Comparison of ENCODE assay signal across 20 cellular contexts in the genomic region with DNA sequence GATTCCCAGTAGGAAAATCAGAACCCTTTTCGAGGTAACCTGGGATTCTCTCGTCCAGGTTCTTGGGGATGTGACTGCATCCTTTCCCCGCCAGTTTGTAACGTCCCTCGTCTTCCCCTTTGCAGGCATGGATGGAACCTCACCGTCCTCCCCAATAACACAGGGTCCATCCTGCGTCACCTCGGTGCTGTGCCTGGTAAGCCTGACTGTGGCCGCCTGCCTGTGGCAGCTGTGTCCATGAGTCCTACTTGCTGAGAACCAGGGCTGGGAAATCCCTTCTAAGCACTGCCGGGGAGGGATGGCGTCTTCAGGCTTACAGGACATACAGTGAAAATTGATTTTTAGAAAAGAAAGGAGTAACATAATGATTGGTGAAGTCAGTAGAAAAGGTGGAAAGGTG.
A peak's percentile ranks its signal among the peaks of the same experiment; 100 is the strongest.
DNase-seq lines count a peak whose midpoint lies in the region; ATAC-seq and TF ChIP-seq lines count a peak whose summit lies in the region.
"Had no signal": no experiment of that assay in that cellular context is flagged by ENCODE, and none has a peak within 500 bp of the region (broad histone marks: within the 10 kb centered on the region; RNA-seq: fewer than 3 reads in every experiment).

No MANE protein-coding gene starts in this region.

- no peaks in the 10 kb centered on the region for H3K9me3 ChIP-seq in neural progenitor cell (ENCODE audit: low read depth)
- H3K9me3 ChIP-seq: ovary, SJSA1 had no signal

- TF ChIP-seq CTCF in natural killer cell (IDR thresholded peaks at IDR 0.05) = no peak
- TF ChIP-seq CTCF in neural progenitor cell (IDR thresholded peaks at IDR 0.05) = no peak

- H3K9me3 Mint-ChIP-seq in natural killer cell (no peaks in the 10 kb centered on the region), neural progenitor cell (no peaks in the 10 kb centered on the region)
- H3K9me3 Mint-ChIP-seq in natural killer cell treated with Interleukin-12 subunit alpha and Interleukin-12 subunit beta and Interleukin-15 and Interleukin-18, amount 100 ng/mL, for 72 hours = no peaks in the 10 kb centered on the region

- no peaks in the 10 kb centered on the region for H3K36me3 ChIP-seq in neural progenitor cell
- H3K36me3 ChIP-seq: ovary had no signal

- no peaks in the 10 kb centered on the region for H3K4me1 ChIP-seq in neural progenitor cell

- H3K27me3 Mint-ChIP-seq in natural killer cell (ENCODE audit: low read depth in 2 of 2) (no peaks in the 10 kb centered on the region), neural progenitor cell (ENCODE audit: insufficient read depth, low read depth) (peaks cover 7% of the 10 kb centered on the region)
- H3K27me3 Mint-ChIP-seq in natural killer cell treated with Interleukin-12 subunit alpha and Interleukin-12 subunit beta and Interleukin-15 and Interleukin-18, amount 100 ng/mL, for 72 hours = no peaks in the 10 kb centered on the region
- H3K27me3 Mint-ChIP-seq: naive thymus-derived CD4-positive, alpha-beta T cell had no signal

- peaks cover 55 to 70% of the 10 kb centered on the region in 2 donors for H3K4me1 Mint-ChIP-seq in natural killer cell
- H3K4me1 Mint-ChIP-seq in natural killer cell treated with Interleukin-12 subunit alpha and Interleukin-12 subunit beta and Interleukin-15 and Interleukin-18, amount 100 ng/mL, for 72 hours (ENCODE audit: low read depth in 2 of 2) = peaks cover 32 to 53% of the 10 kb centered on the region in 2 donors
- H3K4me1 Mint-ChIP-seq in neural progenitor cell = peaks cover 9% of the 10 kb centered on the region

- H3K27ac Mint-ChIP-seq in natural killer cell (peak overlapping the region; percentile 70 to 71), neural progenitor cell (peak overlapping the region; percentile 58)
- H3K27ac Mint-ChIP-seq in natural killer cell treated with Interleukin-12 subunit alpha and Interleukin-12 subunit beta and Interleukin-15 and Interleukin-18, amount 100 ng/mL, for 72 hours = no peak overlapping the region

- no peak overlapping the region for H3K4me3 ChIP-seq in neural progenitor cell
- H3K4me3 ChIP-seq: ovary, SJSA1 had no signal

- no peaks in the 10 kb centered on the region for H3K79me2 ChIP-seq in neural progenitor cell (ENCODE audit: low read depth)

- H2AFZ ChIP-seq in neural progenitor cell (replicated peaks) = no peak overlapping the region

- DNase-seq in activated CD4-positive, CD25-positive, alpha-beta regulatory T cell treated with anti-CD3 and anti-CD28 coated beads, Interleukin-2, amount 50 U/mL, for 72 hours = peak; percentile 24
- DNase-seq in natural killer cell = no peak
- DNase-seq in natural killer cell treated with Interleukin-12 subunit alpha and Interleukin-12 subunit beta and Interleukin-15 and Interleukin-18, amount 100 ng/mL, for 72 hours (ENCODE audit: low spot score) = no peak
- no peak for DNase-seq in neural progenitor cell (ENCODE audit: low spot score)
- DNase-seq in UCSD-AML1 (lab: John Stamatoyannopoulos, UW; ENCODE audit: unreplicated experiment) = no peak
- no peak for DNase-seq in stimulated activated naive CD8-positive, alpha-beta T cell treated with anti-CD3 and anti-CD28 coated beads, Interleukin-15, Interleukin-2, amounts not matched to agents 100 U/mL and 50 U/mL, for 24 hours
- DNase-seq: activated CD4-positive, alpha-beta T cell treated with anti-CD3 and anti-CD28 coated beads for 4 hours; activated gamma-delta T cell; effector CD4-positive, alpha-beta T cell; midbrain; naive thymus-derived CD4-positive, alpha-beta T cell; NCI-H1436; NCI-H774; ovary; stimulated activated CD4-positive, alpha-beta T cell treated with anti-CD3 and anti-CD28 coated beads, Interleukin-2, amount 100 ng/mL, for 48 hours; T-helper 1 cell had no signal

- no peaks in the 10 kb centered on the region for H3F3A ChIP-seq in neural progenitor cell (ENCODE audit: low read depth)

- H3K4me3 Mint-ChIP-seq in natural killer cell (peak overlapping the region; percentile 42), neural progenitor cell (no peak overlapping the region)
- H3K4me3 Mint-ChIP-seq in natural killer cell treated with Interleukin-12 subunit alpha and Interleukin-12 subunit beta and Interleukin-15 and Interleukin-18, amount 100 ng/mL, for 72 hours = no peak overlapping the region
- H3K4me3 Mint-ChIP-seq: naive thymus-derived CD4-positive, alpha-beta T cell had no signal

- no peak for ATAC-seq in activated CD4-positive, CD25-positive, alpha-beta regulatory T cell treated with anti-CD3 and anti-CD28 coated beads, Interleukin-2, amount 50 U/mL, for 24 hours
- ATAC-seq in natural killer cell (no peak), HG03039 (IDR thresholded peaks at IDR 0.05; ENCODE audit: unreplicated experiment) (no peak)
- ATAC-seq in natural killer cell treated with Interleukin-12 subunit alpha and Interleukin-12 subunit beta and Interleukin-15 and Interleukin-18, amount 100 ng/mL, for 72 hours = no peak
- ATAC-seq in stimulated activated naive CD8-positive, alpha-beta T cell treated with anti-CD3 and anti-CD28 coated beads, Interleukin-15, Interleukin-2, amounts not matched to agents 100 U/mL and 50 U/mL, for 24 hours = no peak
- ATAC-seq: naive thymus-derived CD4-positive, alpha-beta T cell had no signal

- intact Hi-C loops in natural killer cell (cut with micrococcal nuclease) = loop anchor here (5.0 kb wide), 1 partner anchor 115 kb away; no protein-coding TSS in a partner anchor

- H4K20me1 ChIP-seq in neural progenitor cell (ENCODE audit: low read depth) = peaks cover 21% of the 10 kb centered on the region

- H3K4me2 ChIP-seq in neural progenitor cell = no peak overlapping the region

- no peak overlapping the region for H3K9ac ChIP-seq in neural progenitor cell

- H3K36me3 Mint-ChIP-seq in natural killer cell = no peaks in the 10 kb centered on the region
- H3K36me3 Mint-ChIP-seq in natural killer cell treated with Interleukin-12 subunit alpha and Interleukin-12 subunit beta and Interleukin-15 and Interleukin-18, amount 100 ng/mL, for 72 hours = peaks cover 11% of the 10 kb centered on the region
- peaks cover 48% of the 10 kb centered on the region for H3K36me3 Mint-ChIP-seq in neural progenitor cell

- H3K27ac ChIP-seq in neural progenitor cell = no peak overlapping the region
- H3K27ac ChIP-seq: 22Rv1, ovary, SJSA1 had no signal

- H3K27me3 ChIP-seq in neural progenitor cell = no peaks in the 10 kb centered on the region
- H3K27me3 ChIP-seq: ovary, SJSA1 had no signal

Comparison
In these comparisons a context has a peak if more than half of its experiments do, and no peak if none do; other contexts are left out.
1. H3K27ac Mint-ChIP-seq: peak in natural killer cell (2 of 2) and neural progenitor cell (single experiment); none in natural killer cell treated with Interleukin-12 subunit alpha and Interleukin-12 subunit beta and Interleukin-15 and Interleukin-18, amount 100 ng/mL, for 72 hours (0 of 2).